Comparison of ENCODE assay signal across 1 cellular context in genomic region chr17:83086197-83086880, GRCh38.
TF ChIP-seq lines count a peak whose summit lies in the region.

No MANE protein-coding gene starts in this region.

TF ChIP-seq in WTC11, 78 proteins besides CTCF, POLR2A, EP300 and RAD21 (continued from another document):
- TF ChIP-seq AR (CRISPR knock-in tag; IDR thresholded peaks at IDR 0.05) = no peak
- TF ChIP-seq GTF2I (CRISPR knock-in tag; conservative IDR thresholded peaks at IDR 0.05) = no peak
- TF ChIP-seq ZNF317 (CRISPR knock-in tag; IDR thresholded peaks at IDR 0.05; ENCODE audit: borderline replicate concordance, low read depth) = no peak
- no peak for TF ChIP-seq ZNF671 (CRISPR knock-in tag; IDR thresholded peaks at IDR 0.05)
- TF ChIP-seq GABPB1 (CRISPR knock-in tag; IDR thresholded peaks at IDR 0.05) = no peak
- no peak for TF ChIP-seq FOXP4 (CRISPR knock-in tag; IDR thresholded peaks at IDR 0.05)
- TF ChIP-seq MAX (CRISPR knock-in tag; IDR thresholded peaks at IDR 0.05) = no peak
- no peak for TF ChIP-seq HMGXB4 (CRISPR knock-in tag; IDR thresholded peaks at IDR 0.05)
- no peak for TF ChIP-seq E2F5 (CRISPR knock-in tag; IDR thresholded peaks at IDR 0.05)
- TF ChIP-seq ZNF425 (CRISPR knock-in tag; conservative IDR thresholded peaks at IDR 0.05) = no peak
- TF ChIP-seq FOXJ3 (CRISPR knock-in tag; IDR thresholded peaks at IDR 0.05; ENCODE audit: borderline replicate concordance) = no peak
- TF ChIP-seq ARID4B (CRISPR knock-in tag; IDR thresholded peaks at IDR 0.05; ENCODE audit: borderline replicate concordance) = no peak
- TF ChIP-seq ZNF281 (CRISPR knock-in tag; IDR thresholded peaks at IDR 0.05) = no peak
- no peak for TF ChIP-seq RELA (CRISPR knock-in tag; IDR thresholded peaks at IDR 0.05; ENCODE audit: borderline replicate concordance)
